In the genomic region with DNA sequence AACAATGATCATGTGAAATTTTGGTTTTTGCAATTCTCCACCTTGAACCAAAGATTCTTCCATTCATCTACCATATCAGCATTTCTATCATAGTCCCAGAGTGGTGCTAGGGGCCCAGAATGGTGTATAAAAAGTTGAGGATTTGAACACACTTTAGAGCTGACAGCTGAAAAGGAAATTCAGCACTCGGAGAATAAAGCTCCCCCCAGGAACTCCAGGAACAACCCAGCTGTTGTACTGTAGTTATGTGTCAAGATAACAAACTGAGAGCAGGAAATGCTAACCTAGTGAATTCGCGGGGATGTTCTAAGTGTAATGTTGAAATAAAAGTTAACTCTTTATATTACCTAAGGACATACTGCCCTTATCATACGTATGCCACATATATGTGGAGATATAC, we compare ENCODE assay signal across 10 cellular contexts.
DNase-seq lines count a peak whose midpoint lies in the region; ATAC-seq, FAIRE-seq and TF ChIP-seq lines count a peak whose summit lies in the region.
"Had no signal": no experiment of that assay in that cellular context is flagged by ENCODE, and none has a peak within 500 bp of the region (broad histone marks: within the 10 kb centered on the region; RNA-seq: fewer than 3 reads in every experiment).

No MANE protein-coding gene starts in this region.

- no peaks in the 10 kb centered on the region for H3K9me3 ChIP-seq in stomach smooth muscle (ENCODE audit: control insufficient read depth in 2 of 2, low read length in 2 of 2)

- ATAC-seq in stimulated activated effector memory CD8-positive, alpha-beta T cell treated with anti-CD3 and anti-CD28 coated beads, Interleukin-12 subunit alpha, Interleukin-12 subunit beta, amount 100 ng/mL, for 72 hours, result no peak
- no peak for ATAC-seq in GM19452 (IDR thresholded peaks at IDR 0.05; ENCODE audit: unreplicated experiment)
- ATAC-seq in HG03097 (IDR thresholded peaks at IDR 0.05; ENCODE audit: low FRiP score, unreplicated experiment), result no peak
- ATAC-seq: PC-3 had no signal

- H3K4me3 ChIP-seq in cardiac fibroblast (replicated peaks in 1 of 2; ENCODE audit: low read depth in 2 of 2, low read length in 2 of 2), result no peak overlapping the region
- peak overlapping the region in 1 of 2 donors; percentile 62 for H3K4me3 ChIP-seq in stomach smooth muscle (ENCODE audit: low read length in 2 of 2)

- DNase-seq in NCI-H345 treated with DMSO at 0.1 percent for 48 hours (lab: John Stamatoyannopoulos, UW; ENCODE audit: unreplicated experiment) (peak; percentile 17), cardiac fibroblast (ENCODE audit: low read depth in 2 of 2) (peak; percentile 84 to 86), left kidney (ENCODE audit: low read depth, low spot score) (peak; percentile 72), GM12891 (ENCODE audit: insufficient read length, low spot score) (no peak)
- DNase-seq in stimulated activated effector memory CD8-positive, alpha-beta T cell treated with anti-CD3 and anti-CD28 coated beads, Interleukin-12 subunit alpha, Interleukin-12 subunit beta, amount 100 ng/mL, for 72 hours (ENCODE audit: low spot score in 2 of 2), result no peak
- DNase-seq: PC-3, posterior cingulate gyrus had no signal

- no peaks in the 10 kb centered on the region for H3K9me3 Mint-ChIP-seq in stimulated activated effector memory CD8-positive, alpha-beta T cell treated with anti-CD3 and anti-CD28 coated beads, Interleukin-12 subunit alpha, Interleukin-12 subunit beta, amount 100 ng/mL, for 72 hours

- H3K27ac ChIP-seq in stomach smooth muscle (ENCODE audit: low read length), result peak overlapping the region; percentile 46

- no peaks in the 10 kb centered on the region for H3K36me3 ChIP-seq in stomach smooth muscle (ENCODE audit: control insufficient read depth in 2 of 2, insufficient read depth in 2 of 2, low read length in 2 of 2)

- H3K4me3 Mint-ChIP-seq in stimulated activated effector memory CD8-positive, alpha-beta T cell treated with anti-CD3 and anti-CD28 coated beads, Interleukin-12 subunit alpha, Interleukin-12 subunit beta, amount 100 ng/mL, for 72 hours, result no peak overlapping the region

- no peak for TF ChIP-seq CTCF in cardiac fibroblast (IDR thresholded peaks at IDR 0.05; ENCODE audit: low read depth, low read length)

- H3K36me3 Mint-ChIP-seq in stimulated activated effector memory CD8-positive, alpha-beta T cell treated with anti-CD3 and anti-CD28 coated beads, Interleukin-12 subunit alpha, Interleukin-12 subunit beta, amount 100 ng/mL, for 72 hours, result no peaks in the 10 kb centered on the region

- H3K27me3 ChIP-seq in stomach smooth muscle (ENCODE audit: control insufficient read depth in 1 of 2, insufficient read depth in 2 of 2, low read length in 2 of 2), result no peaks in the 10 kb centered on the region

- peaks cover 15% of the 10 kb centered on the region for H3K4me1 ChIP-seq in stomach smooth muscle (ENCODE audit: control insufficient read depth, insufficient read depth, low read length)

- H3K9ac ChIP-seq in stomach smooth muscle (ENCODE audit: low read length in 2 of 2), result no peak overlapping the region

- no peak overlapping the region for H3K27ac Mint-ChIP-seq in stimulated activated effector memory CD8-positive, alpha-beta T cell treated with anti-CD3 and anti-CD28 coated beads, Interleukin-12 subunit alpha, Interleukin-12 subunit beta, amount 100 ng/mL, for 72 hours

- no peak for FAIRE-seq in GM12891 (lab: Jason Lieb, UNC)

- no peak for TF ChIP-seq POLR2A in GM12891 (IDR thresholded peaks at IDR 0.05; ENCODE audit: low read depth, low read length)

- H3K4me1 Mint-ChIP-seq in stimulated activated effector memory CD8-positive, alpha-beta T cell treated with anti-CD3 and anti-CD28 coated beads, Interleukin-12 subunit alpha, Interleukin-12 subunit beta, amount 100 ng/mL, for 72 hours, result no peaks in the 10 kb centered on the region

TF ChIP-seq in GM12891, 5 proteins besides CTCF, POLR2A, EP300 and RAD21:
- no peak for TF ChIP-seq TAF1 (IDR thresholded peaks at IDR 0.05; ENCODE audit: low read depth, low read length)
- TF ChIP-seq SPI1 (IDR thresholded peaks at IDR 0.05; ENCODE audit: low read depth, low read length), result no peak
- no peak for TF ChIP-seq PAX5 (IDR thresholded peaks at IDR 0.05; ENCODE audit: insufficient read depth, low read length, severe bottlenecking)
- no peak for TF ChIP-seq POU2F2 (IDR thresholded peaks at IDR 0.05; ENCODE audit: low read depth, low read length)
- TF ChIP-seq POLR2AphosphoS5 (IDR thresholded peaks at IDR 0.05; ENCODE audit: low read depth, low read length), result no peak

Comparison
In these comparisons a context has a peak if more than half of its experiments do, and no peak if none do; other contexts are left out.
1. DNase-seq: peak in NCI-H345 treated with DMSO at 0.1 percent for 48 hours (single experiment), cardiac fibroblast (2 of 2) and left kidney (single experiment); none in stimulated activated effector memory CD8-positive, alpha-beta T cell treated with anti-CD3 and anti-CD28 coated beads, Interleukin-12 subunit alpha, Interleukin-12 subunit beta, amount 100 ng/mL, for 72 hours (0 of 2) and GM12891 (single experiment).